Comparison of ENCODE assay signal across 8 cellular contexts in the genomic region with DNA sequence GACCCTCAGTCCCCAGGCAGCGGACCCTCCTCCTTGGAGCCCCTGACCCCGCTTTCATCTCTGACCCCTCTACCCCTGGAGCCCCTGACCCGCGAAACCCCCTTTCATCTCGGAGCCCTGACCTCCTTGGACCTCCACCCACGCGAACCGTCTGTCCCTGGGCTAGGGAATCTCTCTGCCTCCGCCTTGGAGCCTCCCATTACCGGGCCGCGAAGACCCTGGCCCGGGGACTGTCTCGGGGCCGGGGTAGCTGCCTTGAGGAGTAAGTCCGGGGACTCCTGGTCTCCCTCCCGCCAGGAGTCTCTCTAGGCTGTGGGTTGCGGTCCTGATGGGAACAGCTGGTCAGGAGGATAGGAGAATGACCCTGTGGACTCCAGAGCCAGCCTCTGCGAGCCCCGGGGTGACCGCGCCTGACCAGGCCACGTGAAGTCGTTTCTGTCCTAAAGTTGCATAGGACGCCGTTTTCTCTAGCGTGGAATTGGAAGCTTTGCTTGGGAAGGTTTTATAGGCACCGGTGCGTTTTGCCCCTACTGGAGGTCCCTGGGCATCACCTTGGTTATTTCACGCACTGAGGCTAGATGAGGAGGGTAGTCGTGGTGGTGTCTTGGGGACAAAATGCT. TPM values are rescaled to one million over a fixed set of nuclear protein-coding genes. Genes with fewer than 3 reads are reported as not detected.
DNase-seq lines count a peak whose midpoint lies in the region; ATAC-seq and TF ChIP-seq lines count a peak whose summit lies in the region.

No MANE protein-coding gene starts in this region.

- intact Hi-C loops in activated CD4-positive, alpha-beta T cell treated with anti-CD3 and anti-CD28 coated beads for 36 hours (cut with DNase I, micrococcal nuclease), result loop anchor here in 1 of 2 experiments (2.0 to 10.0 kb wide), 2 partner anchors 16 to 134 kb away; a partner anchor contains a TSS
- intact Hi-C loops in esophagus squamous epithelium (cut with DNase I), result no loop called here
- intact Hi-C loops in posterior cingulate gyrus (cut with DNase I), result no loop called here

- no peak for DNase-seq in activated CD4-positive, alpha-beta T cell treated with anti-CD3 and anti-CD28 coated beads for 36 hours
- no peak for DNase-seq in activated CD4-positive, alpha-beta T cell treated with anti-CD3 and anti-CD28 coated beads, Interleukin-2, amount 50 U/mL, for 1 hour
- DNase-seq in SJCRH30 (peak in 1 of 2 experiments; percentile 25), esophagus squamous epithelium (lab: John Stamatoyannopoulos, UW) (no peak), progenitor cell of endocrine pancreas (ENCODE audit: low spot score, unreplicated experiment) (no peak), posterior cingulate gyrus (no peak), NCI-H446 (lab: John Stamatoyannopoulos, UW) (no peak), mucosa of gallbladder (ENCODE audit: low spot score) (no peak)

- peak overlapping the region; percentile 94 for H3K4me3 Mint-ChIP-seq in activated CD4-positive, alpha-beta T cell treated with anti-CD3 and anti-CD28 coated beads for 36 hours
- H3K4me3 Mint-ChIP-seq in progenitor cell of endocrine pancreas (ENCODE audit: low read depth), result peak overlapping the region; percentile 96

- H3K4me1 Mint-ChIP-seq in activated CD4-positive, alpha-beta T cell treated with anti-CD3 and anti-CD28 coated beads for 36 hours, result peaks cover 47% of the 10 kb centered on the region
- peaks cover 24% of the 10 kb centered on the region for H3K4me1 Mint-ChIP-seq in progenitor cell of endocrine pancreas (ENCODE audit: low read depth)

- no peaks in the 10 kb centered on the region for H3K9me3 ChIP-seq in SJCRH30 (replicated peaks)
- H3K9me3 ChIP-seq in esophagus squamous epithelium, result no peaks in the 10 kb centered on the region

- H3K27ac Mint-ChIP-seq in activated CD4-positive, alpha-beta T cell treated with anti-CD3 and anti-CD28 coated beads for 36 hours, result peak overlapping the region; percentile 90
- peak overlapping the region; percentile 94 for H3K27ac Mint-ChIP-seq in progenitor cell of endocrine pancreas

- POLR2A ChIA-PET in activated CD4-positive, alpha-beta T cell treated with anti-CD3 and anti-CD28 coated beads for 36 hours (lab: Charles Lee), result no interaction called here

- peak overlapping the region; percentile 95 for H3K4me3 ChIP-seq in SJCRH30
- peak overlapping the region; percentile 74 to 93 (median 86) for H3K4me3 ChIP-seq in esophagus squamous epithelium

- H3K36me3 Mint-ChIP-seq in activated CD4-positive, alpha-beta T cell treated with anti-CD3 and anti-CD28 coated beads for 36 hours (ENCODE audit: low read depth), result peaks cover 8% of the 10 kb centered on the region
- H3K36me3 Mint-ChIP-seq in progenitor cell of endocrine pancreas (ENCODE audit: insufficient read depth), result no peaks in the 10 kb centered on the region

- H3K9me3 Mint-ChIP-seq in activated CD4-positive, alpha-beta T cell treated with anti-CD3 and anti-CD28 coated beads for 36 hours (ENCODE audit: low read depth), result no peaks in the 10 kb centered on the region
- no peaks in the 10 kb centered on the region for H3K9me3 Mint-ChIP-seq in progenitor cell of endocrine pancreas (ENCODE audit: low read depth)

- no peak for TF ChIP-seq POLR2A in esophagus squamous epithelium (IDR thresholded peaks at IDR 0.05)

- H3K36me3 ChIP-seq in SJCRH30 (no peaks in the 10 kb centered on the region), esophagus squamous epithelium (no peaks in the 10 kb centered on the region)

- H3K27me3 Mint-ChIP-seq in activated CD4-positive, alpha-beta T cell treated with anti-CD3 and anti-CD28 coated beads for 36 hours, result peaks cover 3% of the 10 kb centered on the region
- peaks cover 9% of the 10 kb centered on the region for H3K27me3 Mint-ChIP-seq in progenitor cell of endocrine pancreas

- no peak for ATAC-seq in activated CD4-positive, alpha-beta T cell treated with anti-CD3 and anti-CD28 coated beads for 36 hours

- no peaks in the 10 kb centered on the region; the same call in 1 of the 2 replicates for H3K27me3 ChIP-seq in SJCRH30
- H3K27me3 ChIP-seq in esophagus squamous epithelium, result peaks cover 0 to 10% (median 0%) of the 10 kb centered on the region in 4 donors

- WGBS in esophagus squamous epithelium, 2 donors, result 45 to 47% methylated on average over 3 to 4 of the region's 31 CpGs

- TF ChIP-seq CTCF in esophagus squamous epithelium (IDR thresholded peaks at IDR 0.05), result peak in 1 of 6 experiments; percentile 12
- peak; percentile 47 for TF ChIP-seq CTCF in progenitor cell of endocrine pancreas (IDR thresholded peaks at IDR 0.05; ENCODE audit: unreplicated experiment)

- CTCF ChIA-PET in activated CD4-positive, alpha-beta T cell treated with anti-CD3 and anti-CD28 coated beads for 36 hours (lab: Charles Lee), result interaction anchor here (0.7 to 1.9 kb wide), 7 partner anchors 11 to 206 kb away, joined by 3 to 8 read pairs (median 4); no protein-coding TSS in a partner anchor

- peaks cover 16% of the 10 kb centered on the region; the same call in 1 of the 2 replicates for H3K4me1 ChIP-seq in SJCRH30
- peaks cover 16 to 66% (median 24%) of the 10 kb centered on the region in 3 donors for H3K4me1 ChIP-seq in esophagus squamous epithelium

- H3K27ac ChIP-seq in SJCRH30 (no peak overlapping the region), esophagus squamous epithelium (peak overlapping the region; percentile 69 to 99 (median 98))

RNA-seq across cellular contexts. Expression of a gene that starts 0.8 kb away (rescaled TPM):
- 10 to 100 TPM; 36.7 to 44.0 TPM for total RNA-seq in activated CD4-positive, alpha-beta T cell treated with anti-CD3 and anti-CD28 coated beads for 36 hours
- total RNA-seq in SJCRH30 (2014; rRNA removed; shearing (Covaris generic)), result 54.5 and 58.0 TPM in 2 replicates
- total RNA-seq in esophagus squamous epithelium (10 to 100 TPM; 28.2 to 50.4 (median 42.1) TPM), progenitor cell of endocrine pancreas (60.8 and 61.8 TPM in 2 replicates), mucosa of gallbladder (37.1 TPM)
